Comparison of ENCODE assay signal across 13 cellular contexts in the genomic region with DNA sequence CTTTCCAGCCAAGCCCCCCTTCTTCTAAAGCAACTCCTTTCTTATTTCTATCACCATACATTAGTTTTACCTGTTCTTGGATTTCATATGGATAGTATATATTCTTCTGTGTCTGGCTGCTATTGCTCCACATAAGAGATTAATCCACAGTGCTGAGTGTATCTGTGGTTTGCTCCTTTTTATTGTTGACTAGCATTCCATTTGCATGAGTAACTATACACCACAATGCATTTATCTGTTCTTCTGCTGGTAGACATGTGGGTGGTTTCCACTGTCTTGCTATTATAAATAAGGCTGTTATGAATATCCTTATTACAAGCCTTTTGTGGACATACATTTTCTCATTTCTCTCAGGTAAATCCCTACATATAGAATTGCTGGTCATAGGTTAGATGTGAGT.
DNase-seq lines count a peak whose midpoint lies in the region; ATAC-seq and TF ChIP-seq lines count a peak whose summit lies in the region.
"Had no signal": no experiment of that assay in that cellular context is flagged by ENCODE, and none has a peak within 500 bp of the region (broad histone marks: within the 10 kb centered on the region; RNA-seq: fewer than 3 reads in every experiment).

No MANE protein-coding gene starts in this region.

- TF ChIP-seq CTCF in Panc1 (IDR thresholded peaks at IDR 0.05): no peak
- no peak for TF ChIP-seq CTCF in choroid plexus epithelial cell (conservative IDR thresholded peaks at IDR 0.05; ENCODE audit: low read depth, low read length)
- no peak for TF ChIP-seq CTCF in Peyer's patch (IDR thresholded peaks at IDR 0.05)

- POLR2A ChIA-PET in Panc1 (lab: Charles Lee): no interaction called here
- POLR2A ChIA-PET in activated CD4-positive, alpha-beta memory T cell treated with anti-CD3 and anti-CD28 coated beads for 36 hours (lab: Charles Lee): interaction anchor here (0.6 kb wide), 1 partner anchor 522 kb away, joined by 4 read pairs; no protein-coding TSS in a partner anchor

- ATAC-seq in Panc1: peak; percentile 68

- no peak overlapping the region for H3K4me3 Mint-ChIP-seq in activated CD4-positive, alpha-beta memory T cell treated with anti-CD3 and anti-CD28 coated beads for 36 hours
- H3K4me3 Mint-ChIP-seq: CD4-positive, CD25-positive, alpha-beta regulatory T cell; nephron had no signal

- H3K4me1 ChIP-seq in Panc1 (ENCODE audit: control insufficient read depth, insufficient read depth, low read length) (no peaks in the 10 kb centered on the region), Peyer's patch (no peaks in the 10 kb centered on the region)
- H3K4me1 ChIP-seq: spleen, vagina had no signal

- no peaks in the 10 kb centered on the region for H3K9me3 ChIP-seq in Panc1 (ENCODE audit: control insufficient read depth, insufficient read depth, low read depth, low read length)
- no peaks in the 10 kb centered on the region for H3K9me3 ChIP-seq in Peyer's patch
- H3K9me3 ChIP-seq: spleen, vagina had no signal

- BruUV-seq in Panc1 (replicated peaks; lab: Mats Ljungman, UMichigan): no TSS peak

- H3K27ac ChIP-seq in Panc1 (ENCODE audit: low read length) (no peak overlapping the region), Peyer's patch (no peak overlapping the region)
- H3K27ac ChIP-seq: spleen, vagina had no signal

- no peak for TF ChIP-seq POLR2A in Peyer's patch (IDR thresholded peaks at IDR 0.05)

- H3K36me3 Mint-ChIP-seq in activated CD4-positive, alpha-beta memory T cell treated with anti-CD3 and anti-CD28 coated beads for 36 hours: no peaks in the 10 kb centered on the region
- H3K36me3 Mint-ChIP-seq: CD4-positive, CD25-positive, alpha-beta regulatory T cell had no signal

- DNase-seq in EL (peak; percentile 85), Panc1 (ENCODE audit: low read depth, low spot score) (no peak), choroid plexus epithelial cell (ENCODE audit: low read depth) (peak; percentile 92), myocyte (ENCODE audit: low read depth) (peak; percentile 74), NCI-H2081 treated with DMSO at 0.1 percent for 48 hours (lab: John Stamatoyannopoulos, UW) (no peak), Peyer's patch (no peak), globus pallidus (ENCODE audit: low spot score) (no peak)
- no peak for DNase-seq in activated CD4-positive, alpha-beta memory T cell treated with anti-CD3 and anti-CD28 coated beads for 36 hours
- DNase-seq: CD4-positive, CD25-positive, alpha-beta regulatory T cell; NCI-H2029; spleen had no signal

- H3K9me3 Mint-ChIP-seq in activated CD4-positive, alpha-beta memory T cell treated with anti-CD3 and anti-CD28 coated beads for 36 hours: no peaks in the 10 kb centered on the region
- H3K9me3 Mint-ChIP-seq: nephron had no signal

- in situ Hi-C loops in Panc1 (cut with HindIII; ENCODE audit: low pct_unique_long_range_greater_than_20kb, low sequenced_read_pairs): no loop called here

- H3K27me3 Mint-ChIP-seq in activated CD4-positive, alpha-beta memory T cell treated with anti-CD3 and anti-CD28 coated beads for 36 hours: peaks cover 14% of the 10 kb centered on the region

- no peaks in the 10 kb centered on the region for H3K27me3 ChIP-seq in Panc1 (ENCODE audit: control insufficient read depth, insufficient read depth, low read length)
- no peaks in the 10 kb centered on the region for H3K27me3 ChIP-seq in Peyer's patch
- H3K27me3 ChIP-seq: vagina had no signal

- H3K36me3 ChIP-seq in Panc1 (ENCODE audit: control insufficient read depth, insufficient read depth, low read length) (no peaks in the 10 kb centered on the region), Peyer's patch (no peaks in the 10 kb centered on the region)
- H3K36me3 ChIP-seq: spleen, vagina had no signal

- intact Hi-C loops in Panc1 (cut with micrococcal nuclease; ENCODE audit: unreplicated experiment): no loop called here
- intact Hi-C loops in activated CD4-positive, alpha-beta memory T cell treated with anti-CD3 and anti-CD28 coated beads for 36 hours (cut with micrococcal nuclease): no loop called here

- H3K4me3 ChIP-seq in Panc1 (ENCODE audit: low read depth in 2 of 2, low read length in 2 of 2): no peak overlapping the region
- no peak overlapping the region for H3K4me3 ChIP-seq in choroid plexus epithelial cell (ENCODE audit: low read depth, low read length)
- no peak overlapping the region for H3K4me3 ChIP-seq in Peyer's patch
- H3K4me3 ChIP-seq: spleen, vagina had no signal

- CTCF ChIA-PET in Panc1 (lab: Charles Lee): no interaction called here
- CTCF ChIA-PET in activated CD4-positive, alpha-beta memory T cell treated with anti-CD3 and anti-CD28 coated beads for 36 hours (lab: Charles Lee): no interaction called here

- H3K27ac Mint-ChIP-seq in activated CD4-positive, alpha-beta memory T cell treated with anti-CD3 and anti-CD28 coated beads for 36 hours: no peak overlapping the region
- H3K27ac Mint-ChIP-seq: CD4-positive, CD25-positive, alpha-beta regulatory T cell; nephron had no signal

- H3K4me1 Mint-ChIP-seq in activated CD4-positive, alpha-beta memory T cell treated with anti-CD3 and anti-CD28 coated beads for 36 hours (ENCODE audit: low read depth): no peaks in the 10 kb centered on the region
- H3K4me1 Mint-ChIP-seq: CD4-positive, CD25-positive, alpha-beta regulatory T cell had no signal

Comparison
In these comparisons a context has a peak if more than half of its experiments do, and no peak if none do; other contexts are left out.
1. DNase-seq: peak in EL (single experiment), choroid plexus epithelial cell (single experiment) and myocyte (single experiment); none in Panc1 (single experiment), activated CD4-positive, alpha-beta memory T cell treated with anti-CD3 and anti-CD28 coated beads for 36 hours (single experiment), NCI-H2081 treated with DMSO at 0.1 percent for 48 hours (single experiment), Peyer's patch (0 of 3) and globus pallidus (single experiment).